In genomic region chr5:18008940-18009339, GRCh38 we compare ENCODE assay signal across 27 cellular contexts.
"Had no signal": no experiment of that assay in that cellular context is flagged by ENCODE, and none has a peak within 500 bp of the region (broad histone marks: within the 10 kb centered on the region; RNA-seq: fewer than 3 reads in every experiment).

No MANE protein-coding gene starts in this region.

- FAIRE-seq: urothelium cell line had no signal

- H3K36me3 ChIP-seq: stomach, suprapubic skin, thoracic aorta, thyroid gland, tibial artery, tibial nerve, transverse colon, upper lobe of left lung, upper lobe of right lung, uterus, vagina had no signal

- H3K27ac ChIP-seq: stomach, suprapubic skin, testis, thoracic aorta, thyroid gland, tibial artery, tibial nerve, transverse colon, upper lobe of left lung, upper lobe of right lung, uterus, vagina had no signal

- H3K4me1 ChIP-seq: stomach, suprapubic skin, testis, thyroid gland, tibial artery, tibial nerve, transverse colon, upper lobe of left lung, upper lobe of right lung, uterus, vagina had no signal

- ATAC-seq: stimulated activated effector memory CD8-positive, alpha-beta T cell treated with anti-CD3 and anti-CD28 coated beads, Interleukin-12 subunit alpha, Interleukin-12 subunit beta, amount 100 ng/mL, for 72 hours; stimulated activated memory B cell treated with anti-CD40 and anti-IgM and Interleukin-4, amounts not matched to agents 10 μg/mL and 1 μg/mL and 100 μg/mL, for 72 hours; stimulated activated naive B cell treated with anti-CD40 and anti-IgM and Interleukin-4, amounts not matched to agents 10 μg/mL and 1 μg/mL and 100 μg/mL, for 72 hours; stimulated activated naive CD8-positive, alpha-beta T cell treated with anti-CD3 and anti-CD28 coated beads, Interleukin-15, amount 100 ng/mL, for 72 hours; stimulated activated naive CD8-positive, alpha-beta T cell treated with anti-CD3 and anti-CD28 coated beads, Interleukin-15, Interleukin-2, amounts not matched to agents 100 U/mL and 50 U/mL, for 24 hours; upper lobe of right lung had no signal

- H3K9me3 ChIP-seq: suprapubic skin, testis, thoracic aorta, thyroid gland, tibial artery, transverse colon, upper lobe of left lung, upper lobe of right lung, uterus, vagina had no signal

- H3K4me3 ChIP-seq: stomach, suprapubic skin, testis, thoracic aorta, thyroid gland, tibial artery, tibial nerve, transverse colon, upper lobe of left lung, upper lobe of right lung, uterus, vagina had no signal

- DNase-seq: stimulated activated CD4-positive, alpha-beta T cell treated with anti-CD3 and anti-CD28 coated beads, Interleukin-2, amount 100 ng/mL, for 48 hours; stimulated activated CD4-positive, alpha-beta T cell treated with anti-CD3 and anti-CD28 coated beads, Interleukin-4, amount 100 ng/mL, for 1 hour; stimulated activated CD4-positive, alpha-beta T cell treated with anti-CD3 and anti-CD28 coated beads, Interleukin-4, amount 100 ng/mL, for 24 hours; stimulated activated CD4-positive, alpha-beta T cell treated with anti-CD3 and anti-CD28 coated beads, Interleukin-4, amount 100 ng/mL, for 4 hours; stimulated activated CD8-positive, alpha-beta memory T cell treated with anti-CD3 and anti-CD28 coated beads, Interleukin-4, amount 100 ng/mL, for 48 hours; stimulated activated naive B cell treated with anti-CD40 and anti-IgM and Interleukin-4, amounts not matched to agents 10 μg/mL and 1 μg/mL and 100 μg/mL, for 72 hours; stimulated activated naive CD4-positive, alpha-beta T cell; stimulated activated naive CD4-positive, alpha-beta T cell treated with Interleukin-2 at 50 U/mL for 16 hours; stimulated activated naive CD8-positive, alpha-beta T cell treated with anti-CD3 and anti-CD28 coated beads, Interleukin-15, amount 100 ng/mL, for 72 hours; stimulated activated naive CD8-positive, alpha-beta T cell treated with anti-CD3 and anti-CD28 coated beads, Interleukin-15, Interleukin-2, amounts not matched to agents 100 U/mL and 50 U/mL, for 24 hours; stomach; substantia nigra; testis; thyroid gland; tibial artery; transverse colon; trophoblast cell; upper lobe of left lung; upper lobe of right lung; uterus had no signal

- H3K27me3 ChIP-seq: stomach, suprapubic skin, testis, thyroid gland, tibial artery, tibial nerve, transverse colon, upper lobe of left lung, upper lobe of right lung, uterus, vagina had no signal
